9 cellular contexts compared by ENCODE assay signal in genomic region chr2:240916571-240917008, GRCh38. TPM values are rescaled to one million over a fixed set of nuclear protein-coding genes. Genes with fewer than 3 reads are reported as not detected.
DNase-seq lines count a peak whose midpoint lies in the region; ATAC-seq and TF ChIP-seq lines count a peak whose summit lies in the region.
"Had no signal": no experiment of that assay in that cellular context is flagged by ENCODE, and none has a peak within 500 bp of the region (broad histone marks: within the 10 kb centered on the region; RNA-seq: fewer than 3 reads in every experiment).

No MANE protein-coding gene starts in this region.

- ATAC-seq in GM18909 (IDR thresholded peaks at IDR 0.05; ENCODE audit: poor library complexity, unreplicated experiment) (no peak), HG03039 (IDR thresholded peaks at IDR 0.05; ENCODE audit: unreplicated experiment) (no peak), HG02571 (IDR thresholded peaks at IDR 0.05; ENCODE audit: unreplicated experiment) (no peak)

- H3K27ac ChIP-seq in cardiac muscle cell: no peak overlapping the region

- H3K36me3 ChIP-seq in ES-I3 (ENCODE audit: insufficient read depth, low read length): no peaks in the 10 kb centered on the region
- H3K36me3 ChIP-seq in cardiac muscle cell: no peaks in the 10 kb centered on the region

- no peaks in the 10 kb centered on the region for H3K9me3 ChIP-seq in ES-I3 (ENCODE audit: control insufficient read depth, insufficient read depth, low read length)
- no peaks in the 10 kb centered on the region for H3K9me3 ChIP-seq in cardiac muscle cell (ENCODE audit: low read depth)

- DNase-seq in RPMI7951 (ENCODE audit: low read depth) (peak; percentile 97), cardiac muscle cell (ENCODE audit: low read depth in 1 of 2, low spot score in 1 of 2) (peak; percentile 44 to 73), skeletal muscle cell (ENCODE audit: low read depth) (peak; percentile 60), DMS153 (lab: John Stamatoyannopoulos, UW) (no peak)

- H3K4me1 ChIP-seq in ES-I3 (ENCODE audit: insufficient read depth, low read length): no peaks in the 10 kb centered on the region
- H3K4me1 ChIP-seq in cardiac muscle cell (ENCODE audit: low read depth): no peaks in the 10 kb centered on the region

- H3K4me3 ChIP-seq in cardiac muscle cell (no peak overlapping the region), skeletal muscle cell (ENCODE audit: low read depth, low read length) (no peak overlapping the region)

- H3K9ac ChIP-seq in ES-I3 (ENCODE audit: low read depth, low read length): peak overlapping the region; percentile 36; the same call in 1 of the 2 replicates

- no peak for TF ChIP-seq CTCF in cardiac muscle cell (IDR thresholded peaks at IDR 0.05; ENCODE audit: low read depth, low read length)

- H3K27me3 ChIP-seq in cardiac muscle cell: peaks cover 34% of the 10 kb centered on the region

RNA-seq across cellular contexts. Expression of gene CROCC2, which starts 10.5 kb away (rescaled TPM):
- 0.12 TPM in 1 of 2 replicates, not detected in the other for total RNA-seq in RPMI7951 (2014; rRNA removed; shearing (Covaris generic))
- not detected in 2 replicates for total RNA-seq in cardiac muscle cell
- not detected in 2 replicates for polyA plus RNA-seq in cardiac muscle cell
- total RNA-seq: bronchial epithelial cell had no signal

RNA-seq across cellular contexts. Expression of gene MAB21L4, which starts 20.6 kb away (rescaled TPM):
- total RNA-seq in RPMI7951 (2014; rRNA removed; shearing (Covaris generic)): not detected in 2 replicates
- total RNA-seq in cardiac muscle cell: 0.07 TPM in 1 of 2 replicates, not detected in the other
- not detected in 2 replicates for polyA plus RNA-seq in cardiac muscle cell

RNA-seq across cellular contexts. Expression of gene AGXT, which starts 48.0 kb away (rescaled TPM):
- total RNA-seq in RPMI7951 (2014; rRNA removed; shearing (Covaris generic)): 0.10 and 0.24 TPM in 2 replicates
- 0.06 and 0.67 TPM in 2 replicates for total RNA-seq in cardiac muscle cell
- polyA plus RNA-seq in cardiac muscle cell: 0.75 and 0.99 TPM in 2 replicates
- total RNA-seq: bronchial epithelial cell had no signal
